In genomic region chr16:89936981-89937380, GRCh38 we compare ENCODE assay signal across 16 cellular contexts. TPM values are rescaled to one million over a fixed set of nuclear protein-coding genes. Genes with fewer than 3 reads are reported as not detected.
DNase-seq lines count a peak whose midpoint lies in the region; ATAC-seq and TF ChIP-seq lines count a peak whose summit lies in the region.
"Had no signal": no experiment of that assay in that cellular context is flagged by ENCODE, and none has a peak within 500 bp of the region (broad histone marks: within the 10 kb centered on the region; RNA-seq: fewer than 3 reads in every experiment).

No MANE protein-coding gene starts in this region.

- H3K4me1 Mint-ChIP-seq in glutamatergic neuron (ENCODE audit: low read depth, unreplicated experiment): peaks cover 4% of the 10 kb centered on the region
- peaks cover 0 to 4% (median 0%) of the 10 kb centered on the region in 4 donors for H3K4me1 Mint-ChIP-seq in CD4-positive, alpha-beta memory T cell
- H3K4me1 Mint-ChIP-seq: CD8-positive, alpha-beta memory T cell had no signal

- H3K9me3 ChIP-seq in SK-N-SH (no peaks in the 10 kb centered on the region), osteoblast (ENCODE audit: low read depth, low read length) (no peaks in the 10 kb centered on the region)
- no peaks in the 10 kb centered on the region for H3K9me3 ChIP-seq in CD4-positive, alpha-beta memory T cell (ENCODE audit: control insufficient read depth in 1 of 2, low read length in 2 of 2)
- H3K9me3 ChIP-seq: BLaER1 treated with 17β-estradiol and CSF1 and Interleukin-3, amounts not matched to agents 10 nM and 100 nM; Caco-2 had no signal

- ATAC-seq in SK-N-SH treated with all-trans-retinoic acid at 6 μM for 48 hours (peak; percentile 4; the same call in 1 of the 3 replicates), GM18520 (IDR thresholded peaks at IDR 0.05; ENCODE audit: unreplicated experiment) (no peak)

- H3K36me3 ChIP-seq in SK-N-SH (replicated peaks in 1 of 2; ENCODE audit: control insufficient read depth in 1 of 2, insufficient read depth in 2 of 2, low read length in 1 of 2) (peaks cover 24 to 44% of the 10 kb centered on the region in 2 experiments), osteoblast (ENCODE audit: insufficient read depth, low read length) (peaks cover 34% of the 10 kb centered on the region)
- H3K36me3 ChIP-seq in CD4-positive, alpha-beta memory T cell (ENCODE audit: insufficient read depth, low read length): no peaks in the 10 kb centered on the region

- peaks cover 8% of the 10 kb centered on the region; the same call in 1 of the 2 replicates for H3K79me2 ChIP-seq in SK-N-SH (ENCODE audit: insufficient read depth)
- peaks cover 1% of the 10 kb centered on the region for H3K79me2 ChIP-seq in osteoblast (ENCODE audit: insufficient read depth, low read length)

- peaks cover 39% of the 10 kb centered on the region for H3K9me3 Mint-ChIP-seq in glutamatergic neuron (ENCODE audit: unreplicated experiment)
- H3K9me3 Mint-ChIP-seq in CD4-positive, alpha-beta memory T cell: no peaks in the 10 kb centered on the region
- H3K9me3 Mint-ChIP-seq: CD4-positive, alpha-beta T cell; CD8-positive, alpha-beta memory T cell had no signal

- peaks cover 41% of the 10 kb centered on the region for H4K20me1 ChIP-seq in SK-N-SH (ENCODE audit: insufficient read depth)
- H4K20me1 ChIP-seq in osteoblast (ENCODE audit: insufficient read depth, low read length): peaks cover 25% of the 10 kb centered on the region

- POLR2A ChIA-PET in SK-N-SH (lab: Yijun Ruan, JAX): no interaction called here
- POLR2A ChIA-PET in CD4-positive, alpha-beta memory T cell (lab: Charles Lee; ENCODE audit: partially characterized antibody): no interaction called here

- peaks cover 35% of the 10 kb centered on the region for H3K27me3 Mint-ChIP-seq in glutamatergic neuron (ENCODE audit: unreplicated experiment)
- no peaks in the 10 kb centered on the region for H3K27me3 Mint-ChIP-seq in CD4-positive, alpha-beta memory T cell
- H3K27me3 Mint-ChIP-seq: CD4-positive, alpha-beta T cell had no signal

- peaks cover 16% of the 10 kb centered on the region for H3F3A ChIP-seq in SK-N-SH (replicated peaks; ENCODE audit: insufficient read depth)

- no peak overlapping the region for H3K9ac ChIP-seq in SK-N-SH
- H3K9ac ChIP-seq: BLaER1 treated with 17β-estradiol and CSF1 and Interleukin-3, amounts not matched to agents 10 nM and 100 nM had no signal

- DNase-seq in SK-N-SH (no peak), glutamatergic neuron (no peak), osteoblast (ENCODE audit: insufficient read length, low spot score, missing footprints) (peak; percentile 51)
- DNase-seq in CD4-positive, alpha-beta memory T cell: no peak
- DNase-seq: AML-193; Caco-2; Calu3; CD4-positive, alpha-beta T cell; CD8-positive, alpha-beta memory T cell; DMS79 treated with DMSO at 0.1 percent for 48 hours; GF-D8 had no signal

- no peaks in the 10 kb centered on the region for H3K4me1 ChIP-seq in SK-N-SH (ENCODE audit: control insufficient read depth in 1 of 2, insufficient read depth in 2 of 2, low read depth in 1 of 2, low read length in 1 of 2)
- no peaks in the 10 kb centered on the region for H3K4me1 ChIP-seq in osteoblast (ENCODE audit: insufficient read depth, low read length)
- H3K4me1 ChIP-seq in CD4-positive, alpha-beta memory T cell (ENCODE audit: insufficient read depth, low read length): no peaks in the 10 kb centered on the region

- no peak for TF ChIP-seq RAD21 in SK-N-SH (IDR thresholded peaks at IDR 0.05; ENCODE audit: low read length)

- H3K27ac ChIP-seq in SK-N-SH (ENCODE audit: low read depth in 2 of 2, low read length in 1 of 2) (no peak overlapping the region), osteoblast (ENCODE audit: low read depth, low read length) (no peak overlapping the region)
- no peak overlapping the region for H3K27ac ChIP-seq in CD4-positive, alpha-beta memory T cell (ENCODE audit: low read depth, low read length)
- H3K27ac ChIP-seq: BLaER1 treated with 17β-estradiol and CSF1 and Interleukin-3, amounts not matched to agents 10 nM and 100 nM; C4-2B had no signal

- H3K27me3 ChIP-seq in SK-N-SH (ENCODE audit: insufficient read depth): no peaks in the 10 kb centered on the region
- H3K27me3 ChIP-seq in osteoblast (ENCODE audit: insufficient read depth, low read length): no peaks in the 10 kb centered on the region
- H3K27me3 ChIP-seq in CD4-positive, alpha-beta memory T cell (ENCODE audit: insufficient read depth, low read length): no peaks in the 10 kb centered on the region
- H3K27me3 ChIP-seq: BLaER1 treated with 17β-estradiol and CSF1 and Interleukin-3, amounts not matched to agents 10 nM and 100 nM had no signal

- intact Hi-C loops in CD4-positive, alpha-beta memory T cell (cut with micrococcal nuclease): no loop called here

- H3K4me2 ChIP-seq in SK-N-SH (no peak overlapping the region), osteoblast (ENCODE audit: insufficient read depth, low read length) (no peak overlapping the region)
- H3K4me2 ChIP-seq: BLaER1 treated with 17β-estradiol and CSF1 and Interleukin-3, amounts not matched to agents 10 nM and 100 nM had no signal

- no peak overlapping the region for H2AFZ ChIP-seq in SK-N-SH (ENCODE audit: low read depth)
- no peak overlapping the region for H2AFZ ChIP-seq in osteoblast (ENCODE audit: low read length)

- H3K4me3 ChIP-seq in SK-N-SH (ENCODE audit: low read depth in 2 of 2, low read length in 1 of 2) (no peak overlapping the region), osteoblast (ENCODE audit: insufficient read depth, low read length) (no peak overlapping the region)
- no peak overlapping the region for H3K4me3 ChIP-seq in CD4-positive, alpha-beta memory T cell (ENCODE audit: low read length in 2 of 2)
- H3K4me3 ChIP-seq: BLaER1 treated with 17β-estradiol and CSF1 and Interleukin-3, amounts not matched to agents 10 nM and 100 nM had no signal

- peaks cover 11% of the 10 kb centered on the region for H3K36me3 Mint-ChIP-seq in glutamatergic neuron (ENCODE audit: unreplicated experiment)
- no peaks in the 10 kb centered on the region for H3K36me3 Mint-ChIP-seq in CD4-positive, alpha-beta memory T cell
- H3K36me3 Mint-ChIP-seq: CD8-positive, alpha-beta memory T cell had no signal

- no peaks in the 10 kb centered on the region for H3K9me2 ChIP-seq in SK-N-SH

- CTCF ChIA-PET in SK-N-SH (lab: Yijun Ruan, JAX): interaction anchor here (0.5 kb wide), 1 partner anchor 223 kb away, joined by 3 read pairs; no protein-coding TSS in a partner anchor
- CTCF ChIA-PET in CD4-positive, alpha-beta memory T cell (lab: Charles Lee; ENCODE audit: partially characterized antibody): no interaction called here

- no peak overlapping the region for H3K4me3 Mint-ChIP-seq in glutamatergic neuron (ENCODE audit: unreplicated experiment)
- no peak overlapping the region for H3K4me3 Mint-ChIP-seq in CD4-positive, alpha-beta memory T cell
- H3K4me3 Mint-ChIP-seq: B cell; CD4-positive, alpha-beta T cell; CD8-positive, alpha-beta memory T cell had no signal

- TF ChIP-seq CTCF in SK-N-SH (IDR thresholded peaks at IDR 0.05): no peak
- no peak for TF ChIP-seq CTCF in glutamatergic neuron (IDR thresholded peaks at IDR 0.05; ENCODE audit: partially characterized antibody, unreplicated experiment)
- no peak for TF ChIP-seq CTCF in osteoblast (IDR thresholded peaks at IDR 0.05; ENCODE audit: extremely low read depth, low read depth, low read length)

- WGBS in SK-N-SH (ENCODE audit: low lambda C conversion rate): 94% methylated on average over 18 of the region's 20 CpGs

- TF ChIP-seq EP300 in SK-N-SH (IDR thresholded peaks at IDR 0.05; ENCODE audit: borderline replicate concordance in 1 of 2, low read depth in 1 of 2, low read length in 1 of 2): no peak

- peak overlapping the region; percentile 38 for H3K27ac Mint-ChIP-seq in glutamatergic neuron (ENCODE audit: unreplicated experiment)
- H3K27ac Mint-ChIP-seq in CD4-positive, alpha-beta memory T cell: no peak overlapping the region
- H3K27ac Mint-ChIP-seq: B cell; CD4-positive, alpha-beta T cell had no signal

TF ChIP-seq in SK-N-SH, 30 proteins besides CTCF, POLR2A, EP300 and RAD21:
- TF ChIP-seq, protein P1, sequence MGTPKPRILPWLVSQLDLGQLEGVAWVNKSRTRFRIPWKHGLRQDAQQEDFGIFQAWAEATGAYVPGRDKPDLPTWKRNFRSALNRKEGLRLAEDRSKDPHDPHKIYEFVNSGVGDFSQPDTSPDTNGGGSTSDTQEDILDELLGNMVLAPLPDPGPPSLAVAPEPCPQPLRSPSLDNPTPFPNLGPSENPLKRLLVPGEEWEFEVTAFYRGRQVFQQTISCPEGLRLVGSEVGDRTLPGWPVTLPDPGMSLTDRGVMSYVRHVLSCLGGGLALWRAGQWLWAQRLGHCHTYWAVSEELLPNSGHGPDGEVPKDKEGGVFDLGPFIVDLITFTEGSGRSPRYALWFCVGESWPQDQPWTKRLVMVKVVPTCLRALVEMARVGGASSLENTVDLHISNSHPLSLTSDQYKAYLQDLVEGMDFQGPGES (IDR thresholded peaks at IDR 0.05; ENCODE audit: low read depth, low read length): no peak
- TF ChIP-seq CHD2 (IDR thresholded peaks at IDR 0.05; ENCODE audit: low read length, partially characterized antibody) (no peak), RFX5 (IDR thresholded peaks at IDR 0.05; ENCODE audit: low read length) (no peak), NRF1 (IDR thresholded peaks at IDR 0.05; ENCODE audit: low read depth, low read length) (no peak)

RNA-seq across cellular contexts. Expression of gene DEF8, which starts 11.6 kb away (rescaled TPM):
- polyA plus RNA-seq in SK-N-SH (2012; rRNA removed): 112 and 119 TPM in 2 replicates
- polyA plus RNA-seq in SK-N-SH (2012; cell fraction: cytosol; rRNA removed): 64.2 and 86.4 TPM in 2 replicates
- polyA plus RNA-seq in SK-N-SH (2012; cell fraction: nucleus; rRNA removed): 254 and 369 TPM in 2 replicates
- total RNA-seq in glutamatergic neuron (ENCODE audit: unreplicated experiment) (96.0 TPM), osteoblast (48.6 and 48.9 TPM in 2 replicates)
- 10 to 100 TPM; 45.5 to 46.0 TPM for total RNA-seq in CD4-positive, alpha-beta memory T cell
- polyA plus RNA-seq in CD4-positive, alpha-beta memory T cell: 10 to 100 TPM; 30.7 to 40.6 TPM

RNA-seq across cellular contexts. Expression of gene TUBB3, which starts 13.8 kb away (rescaled TPM):
- polyA plus RNA-seq in SK-N-SH (2012; rRNA removed): 375 and 428 TPM in 2 replicates
- 199 and 310 TPM in 2 replicates for polyA plus RNA-seq in SK-N-SH (2012; cell fraction: cytosol; rRNA removed)
- 384 TPM in 2 replicates for polyA plus RNA-seq in SK-N-SH (2012; cell fraction: nucleus; rRNA removed)
- total RNA-seq in glutamatergic neuron (ENCODE audit: unreplicated experiment): 3,960 TPM
- 166 and 239 TPM in 2 replicates for total RNA-seq in osteoblast
- under 1 TPM in 1 of 2 experiments, not detected in 1; 0.73 TPM for total RNA-seq in CD4-positive, alpha-beta memory T cell
- polyA plus RNA-seq in CD4-positive, alpha-beta memory T cell: not detected
- polyA plus RNA-seq: CD8-positive, alpha-beta memory T cell had no signal

RNA-seq across cellular contexts. Expression of gene MC1R, which starts 18.3 kb away (rescaled TPM):
- polyA plus RNA-seq in SK-N-SH (2012; rRNA removed): 11.1 and 12.7 TPM in 2 replicates
- polyA plus RNA-seq in SK-N-SH (2012; cell fraction: cytosol; rRNA removed): 2.7 and 4.6 TPM in 2 replicates
- 35.2 and 44.1 TPM in 2 replicates for polyA plus RNA-seq in SK-N-SH (2012; cell fraction: nucleus; rRNA removed)
- total RNA-seq in glutamatergic neuron (ENCODE audit: unreplicated experiment) (12.8 TPM), osteoblast (4.7 and 5.1 TPM in 2 replicates)
- 10 to 100 TPM; 12.6 to 13.5 TPM for total RNA-seq in CD4-positive, alpha-beta memory T cell
- polyA plus RNA-seq in CD4-positive, alpha-beta memory T cell: under 1 TPM in 1 of 2 donors, not detected in 1; 0.22 TPM

Comparison
In these comparisons a context has a peak if more than half of its experiments do, and no peak if none do; other contexts are left out.
1. RNA of gene TUBB3, which starts 13.8 kb away (total RNA-seq): 3,960 TPM in glutamatergic neuron (single experiment) and 166 to 239 TPM in osteoblast; 0.73 TPM in CD4-positive, alpha-beta memory T cell; every median in the first group is over 10 times any median in the second.